ENCODE assay signal across 2 cellular contexts in the genomic region with DNA sequence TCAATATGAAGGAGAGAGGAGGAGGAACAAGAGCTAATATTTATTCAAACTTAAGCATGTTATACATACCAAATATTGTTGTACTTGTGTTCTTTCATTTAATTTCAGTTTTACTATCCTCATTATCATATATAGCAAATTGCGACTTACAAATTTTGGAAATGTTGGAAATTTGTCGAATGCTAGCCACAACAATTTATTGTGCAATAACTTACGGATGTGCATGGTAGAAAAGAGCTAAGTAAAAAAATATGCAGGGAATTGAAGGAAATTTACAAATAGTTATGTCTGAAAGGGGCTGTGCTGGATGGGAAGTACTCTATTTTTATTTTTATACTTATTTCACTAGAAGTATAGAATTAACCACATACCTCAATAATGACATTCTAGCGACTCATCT.
TF ChIP-seq lines count a peak whose summit lies in the region.

No MANE protein-coding gene starts in this region.

TF ChIP-seq in HepG2, 621 proteins besides CTCF, POLR2A, EP300 and RAD21 (continued from another document):
- no peak for TF ChIP-seq ZNF784 (CRISPR knock-in tag; IDR thresholded peaks at IDR 0.05; ENCODE audit: borderline replicate concordance)

TF ChIP-seq in H1, 55 proteins besides CTCF, POLR2A, EP300 and RAD21 (continued from another document):
- TF ChIP-seq KDM1A (IDR thresholded peaks at IDR 0.05; ENCODE audit: borderline replicate concordance, low read length): no peak
- TF ChIP-seq, protein P1, sequence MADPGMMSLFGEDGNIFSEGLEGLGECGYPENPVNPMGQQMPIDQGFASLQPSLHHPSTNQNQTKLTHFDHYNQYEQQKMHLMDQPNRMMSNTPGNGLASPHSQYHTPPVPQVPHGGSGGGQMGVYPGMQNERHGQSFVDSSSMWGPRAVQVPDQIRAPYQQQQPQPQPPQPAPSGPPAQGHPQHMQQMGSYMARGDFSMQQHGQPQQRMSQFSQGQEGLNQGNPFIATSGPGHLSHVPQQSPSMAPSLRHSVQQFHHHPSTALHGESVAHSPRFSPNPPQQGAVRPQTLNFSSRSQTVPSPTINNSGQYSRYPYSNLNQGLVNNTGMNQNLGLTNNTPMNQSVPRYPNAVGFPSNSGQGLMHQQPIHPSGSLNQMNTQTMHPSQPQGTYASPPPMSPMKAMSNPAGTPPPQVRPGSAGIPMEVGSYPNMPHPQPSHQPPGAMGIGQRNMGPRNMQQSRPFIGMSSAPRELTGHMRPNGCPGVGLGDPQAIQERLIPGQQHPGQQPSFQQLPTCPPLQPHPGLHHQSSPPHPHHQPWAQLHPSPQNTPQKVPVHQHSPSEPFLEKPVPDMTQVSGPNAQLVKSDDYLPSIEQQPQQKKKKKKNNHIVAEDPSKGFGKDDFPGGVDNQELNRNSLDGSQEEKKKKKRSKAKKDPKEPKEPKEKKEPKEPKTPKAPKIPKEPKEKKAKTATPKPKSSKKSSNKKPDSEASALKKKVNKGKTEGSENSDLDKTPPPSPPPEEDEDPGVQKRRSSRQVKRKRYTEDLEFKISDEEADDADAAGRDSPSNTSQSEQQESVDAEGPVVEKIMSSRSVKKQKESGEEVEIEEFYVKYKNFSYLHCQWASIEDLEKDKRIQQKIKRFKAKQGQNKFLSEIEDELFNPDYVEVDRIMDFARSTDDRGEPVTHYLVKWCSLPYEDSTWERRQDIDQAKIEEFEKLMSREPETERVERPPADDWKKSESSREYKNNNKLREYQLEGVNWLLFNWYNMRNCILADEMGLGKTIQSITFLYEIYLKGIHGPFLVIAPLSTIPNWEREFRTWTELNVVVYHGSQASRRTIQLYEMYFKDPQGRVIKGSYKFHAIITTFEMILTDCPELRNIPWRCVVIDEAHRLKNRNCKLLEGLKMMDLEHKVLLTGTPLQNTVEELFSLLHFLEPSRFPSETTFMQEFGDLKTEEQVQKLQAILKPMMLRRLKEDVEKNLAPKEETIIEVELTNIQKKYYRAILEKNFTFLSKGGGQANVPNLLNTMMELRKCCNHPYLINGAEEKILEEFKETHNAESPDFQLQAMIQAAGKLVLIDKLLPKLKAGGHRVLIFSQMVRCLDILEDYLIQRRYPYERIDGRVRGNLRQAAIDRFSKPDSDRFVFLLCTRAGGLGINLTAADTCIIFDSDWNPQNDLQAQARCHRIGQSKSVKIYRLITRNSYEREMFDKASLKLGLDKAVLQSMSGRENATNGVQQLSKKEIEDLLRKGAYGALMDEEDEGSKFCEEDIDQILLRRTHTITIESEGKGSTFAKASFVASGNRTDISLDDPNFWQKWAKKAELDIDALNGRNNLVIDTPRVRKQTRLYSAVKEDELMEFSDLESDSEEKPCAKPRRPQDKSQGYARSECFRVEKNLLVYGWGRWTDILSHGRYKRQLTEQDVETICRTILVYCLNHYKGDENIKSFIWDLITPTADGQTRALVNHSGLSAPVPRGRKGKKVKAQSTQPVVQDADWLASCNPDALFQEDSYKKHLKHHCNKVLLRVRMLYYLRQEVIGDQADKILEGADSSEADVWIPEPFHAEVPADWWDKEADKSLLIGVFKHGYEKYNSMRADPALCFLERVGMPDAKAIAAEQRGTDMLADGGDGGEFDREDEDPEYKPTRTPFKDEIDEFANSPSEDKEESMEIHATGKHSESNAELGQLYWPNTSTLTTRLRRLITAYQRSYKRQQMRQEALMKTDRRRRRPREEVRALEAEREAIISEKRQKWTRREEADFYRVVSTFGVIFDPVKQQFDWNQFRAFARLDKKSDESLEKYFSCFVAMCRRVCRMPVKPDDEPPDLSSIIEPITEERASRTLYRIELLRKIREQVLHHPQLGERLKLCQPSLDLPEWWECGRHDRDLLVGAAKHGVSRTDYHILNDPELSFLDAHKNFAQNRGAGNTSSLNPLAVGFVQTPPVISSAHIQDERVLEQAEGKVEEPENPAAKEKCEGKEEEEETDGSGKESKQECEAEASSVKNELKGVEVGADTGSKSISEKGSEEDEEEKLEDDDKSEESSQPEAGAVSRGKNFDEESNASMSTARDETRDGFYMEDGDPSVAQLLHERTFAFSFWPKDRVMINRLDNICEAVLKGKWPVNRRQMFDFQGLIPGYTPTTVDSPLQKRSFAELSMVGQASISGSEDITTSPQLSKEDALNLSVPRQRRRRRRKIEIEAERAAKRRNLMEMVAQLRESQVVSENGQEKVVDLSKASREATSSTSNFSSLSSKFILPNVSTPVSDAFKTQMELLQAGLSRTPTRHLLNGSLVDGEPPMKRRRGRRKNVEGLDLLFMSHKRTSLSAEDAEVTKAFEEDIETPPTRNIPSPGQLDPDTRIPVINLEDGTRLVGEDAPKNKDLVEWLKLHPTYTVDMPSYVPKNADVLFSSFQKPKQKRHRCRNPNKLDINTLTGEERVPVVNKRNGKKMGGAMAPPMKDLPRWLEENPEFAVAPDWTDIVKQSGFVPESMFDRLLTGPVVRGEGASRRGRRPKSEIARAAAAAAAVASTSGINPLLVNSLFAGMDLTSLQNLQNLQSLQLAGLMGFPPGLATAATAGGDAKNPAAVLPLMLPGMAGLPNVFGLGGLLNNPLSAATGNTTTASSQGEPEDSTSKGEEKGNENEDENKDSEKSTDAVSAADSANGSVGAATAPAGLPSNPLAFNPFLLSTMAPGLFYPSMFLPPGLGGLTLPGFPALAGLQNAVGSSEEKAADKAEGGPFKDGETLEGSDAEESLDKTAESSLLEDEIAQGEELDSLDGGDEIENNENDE (IDR thresholded peaks at IDR 0.05; ENCODE audit: insufficient replicate concordance, low read length): no peak
- no peak for TF ChIP-seq GABPA (IDR thresholded peaks at IDR 0.05; ENCODE audit: borderline replicate concordance, insufficient read depth, low read length)
- TF ChIP-seq SRF (IDR thresholded peaks at IDR 0.05; ENCODE audit: low read depth, low read length): no peak
